26 cellular contexts compared by ENCODE assay signal in the genomic region with DNA sequence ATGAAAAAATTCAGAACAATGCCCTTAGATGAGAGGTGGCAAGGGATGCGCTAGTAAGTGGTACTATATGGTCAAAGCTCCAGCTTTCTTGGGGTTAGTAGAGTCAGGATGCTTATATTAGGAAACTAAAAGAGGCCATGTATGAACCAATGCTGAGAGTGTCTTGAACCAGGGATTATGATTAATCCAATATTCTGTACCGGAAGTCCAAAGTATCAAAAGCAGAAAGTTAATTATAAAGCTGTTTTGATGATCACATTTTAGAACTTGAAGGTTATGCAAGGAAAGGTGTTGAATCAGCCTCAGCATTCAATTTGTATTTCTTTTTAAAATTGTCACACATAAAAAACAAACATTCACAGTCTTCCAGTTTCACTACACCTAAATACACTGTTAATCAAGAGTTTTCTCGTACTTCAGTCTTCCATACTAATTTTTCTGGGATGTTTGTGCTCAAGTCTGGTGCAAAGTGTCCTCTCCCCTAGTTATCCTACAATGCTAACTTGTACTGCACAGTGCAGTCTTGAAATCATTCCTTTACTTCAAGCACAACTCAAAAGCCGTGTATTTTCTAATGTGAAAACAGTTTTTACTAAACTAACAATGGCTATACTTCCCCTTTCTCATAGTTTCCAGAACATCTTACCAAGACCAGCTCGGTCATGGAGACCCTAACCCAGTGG.
"Had no signal": no experiment of that assay in that cellular context is flagged by ENCODE, and none has a peak within 500 bp of the region (broad histone marks: within the 10 kb centered on the region; RNA-seq: fewer than 3 reads in every experiment).

No MANE protein-coding gene starts in this region.

- H3K36me3 Mint-ChIP-seq: brain had no signal

- H3K27ac Mint-ChIP-seq: activated CD4-positive, alpha-beta T cell treated with anti-CD3 and anti-CD28 coated beads, Interleukin-2, amount 10 ng/mL, durations not matched to agents 7 days and 5 days; activated CD8-positive, alpha-beta memory T cell treated with anti-CD3 and anti-CD28 coated beads, Interleukin-2, amount 10 ng/mL, durations not matched to agents 7 days and 5 days; activated CD8-positive, alpha-beta T cell treated with anti-CD3 and anti-CD28 coated beads for 36 hours; activated naive CD4-positive, alpha-beta T cell treated with anti-CD3 and anti-CD28 coated beads, Interleukin-2, amount 50 U/mL, for 24 hours; brain; naive thymus-derived CD8-positive, alpha-beta T cell; progenitor cell of endocrine pancreas; T-helper 2 cell treated with Interferon-gamma antibody and Interleukin-4, amounts not matched to agents 5 μg/mL and 100 μg/mL, for 36 hours; type B pancreatic cell had no signal

- H3K36me3 ChIP-seq: thoracic aorta had no signal

- H3K4me3 ChIP-seq: dorsolateral prefrontal cortex, esophagus muscularis mucosa, gastrocnemius medialis, heart left ventricle, thoracic aorta, vagina had no signal

- H3K9me3 ChIP-seq: esophagus muscularis mucosa, gastrocnemius medialis, heart left ventricle, thoracic aorta, vagina had no signal

- FAIRE-seq: colon had no signal

- H3K27me3 ChIP-seq: dorsolateral prefrontal cortex, esophagus muscularis mucosa, gastrocnemius medialis, heart left ventricle, vagina had no signal

- H3K27me3 Mint-ChIP-seq: activated CD8-positive, alpha-beta T cell treated with anti-CD3 and anti-CD28 coated beads for 36 hours; activated naive CD4-positive, alpha-beta T cell treated with anti-CD3 and anti-CD28 coated beads, Interleukin-2, amount 50 U/mL, for 24 hours; brain; naive thymus-derived CD8-positive, alpha-beta T cell; progenitor cell of endocrine pancreas; type B pancreatic cell had no signal

- DNase-seq: activated CD4-positive, alpha-beta T cell treated with anti-CD3 and anti-CD28 coated beads, Interleukin-2, amount 10 ng/mL, durations not matched to agents 7 days and 5 days; activated CD4-positive, CD25-positive, alpha-beta regulatory T cell treated with anti-CD3 and anti-CD28 coated beads, Interleukin-2, amount 50 U/mL, for 72 hours; activated CD8-positive, alpha-beta memory T cell treated with anti-CD3 and anti-CD28 coated beads, Interleukin-2, amount 10 ng/mL, durations not matched to agents 7 days and 5 days; activated CD8-positive, alpha-beta T cell treated with anti-CD3 and anti-CD28 coated beads for 36 hours; activated gamma-delta T cell; activated T-cell treated with anti-CD3 and anti-CD28 coated beads for 4 hours; aorta; caudate nucleus; dorsolateral prefrontal cortex; gastrocnemius medialis; heart left ventricle; left ventricle myocardium superior; mesenchymal stem cell; naive thymus-derived CD8-positive, alpha-beta T cell; stimulated activated CD4-positive, alpha-beta T cell treated with anti-CD3 and anti-CD28 coated beads, Interleukin-4, amount 100 ng/mL, for 24 hours; stimulated activated naive CD4-positive, alpha-beta T cell treated with Interleukin-2 at 50 U/mL for 16 hours had no signal

- H3K4me3 Mint-ChIP-seq: activated CD4-positive, alpha-beta T cell treated with anti-CD3 and anti-CD28 coated beads, Interleukin-2, amount 10 ng/mL, durations not matched to agents 7 days and 5 days; activated CD8-positive, alpha-beta memory T cell treated with anti-CD3 and anti-CD28 coated beads, Interleukin-2, amount 10 ng/mL, durations not matched to agents 7 days and 5 days; activated CD8-positive, alpha-beta T cell treated with anti-CD3 and anti-CD28 coated beads for 36 hours; activated naive CD4-positive, alpha-beta T cell treated with anti-CD3 and anti-CD28 coated beads, Interleukin-2, amount 50 U/mL, for 24 hours; brain; naive thymus-derived CD8-positive, alpha-beta T cell; T-helper 2 cell treated with Interferon-gamma antibody and Interleukin-4, amounts not matched to agents 5 μg/mL and 100 μg/mL, for 36 hours; type B pancreatic cell had no signal

- H3K4me1 ChIP-seq: gastrocnemius medialis, vagina had no signal

- H3K9me3 Mint-ChIP-seq: activated CD4-positive, alpha-beta T cell treated with anti-CD3 and anti-CD28 coated beads, Interleukin-2, amount 10 ng/mL, durations not matched to agents 7 days and 5 days; activated CD8-positive, alpha-beta T cell treated with anti-CD3 and anti-CD28 coated beads for 36 hours; brain; T-helper 2 cell treated with Interferon-gamma antibody and Interleukin-4, amounts not matched to agents 5 μg/mL and 100 μg/mL, for 36 hours had no signal

- H3K4me1 Mint-ChIP-seq: activated CD4-positive, alpha-beta T cell treated with anti-CD3 and anti-CD28 coated beads, Interleukin-2, amount 10 ng/mL, durations not matched to agents 7 days and 5 days; activated CD8-positive, alpha-beta memory T cell treated with anti-CD3 and anti-CD28 coated beads, Interleukin-2, amount 10 ng/mL, durations not matched to agents 7 days and 5 days; activated naive CD4-positive, alpha-beta T cell treated with anti-CD3 and anti-CD28 coated beads, Interleukin-2, amount 50 U/mL, for 24 hours; naive thymus-derived CD8-positive, alpha-beta T cell had no signal

- ATAC-seq: activated CD8-positive, alpha-beta memory T cell treated with anti-CD3 and anti-CD28 coated beads, Interleukin-2, amount 10 ng/mL, durations not matched to agents 7 days and 5 days; activated CD8-positive, alpha-beta T cell treated with anti-CD3 and anti-CD28 coated beads for 36 hours; gastrocnemius medialis; heart left ventricle; left ventricle myocardium superior; naive thymus-derived CD8-positive, alpha-beta T cell had no signal

- H3K27ac ChIP-seq: dorsolateral prefrontal cortex, esophagus muscularis mucosa, gastrocnemius medialis, heart left ventricle, thoracic aorta, vagina, VCaP had no signal
